In the genomic region with DNA sequence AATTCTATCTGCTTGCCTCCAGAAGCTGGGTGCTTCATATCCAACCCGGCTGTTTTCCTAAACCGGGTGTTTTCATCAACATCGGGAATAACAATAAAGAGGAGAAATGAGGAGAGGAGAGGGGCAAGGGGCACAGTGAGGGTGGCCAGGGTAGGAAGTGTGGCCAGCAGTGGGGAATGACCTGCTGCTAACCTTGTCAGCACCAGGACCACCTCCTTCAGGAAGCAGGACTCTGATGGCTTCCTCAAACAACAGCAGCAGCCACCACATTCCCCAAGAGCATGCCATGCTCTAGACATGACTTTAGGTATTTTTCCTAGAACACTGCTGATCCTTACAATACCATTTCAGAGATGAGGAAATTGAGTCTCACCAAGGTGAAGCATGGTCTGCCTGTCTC, we compare ENCODE assay signal across 1 cellular context.
TF ChIP-seq lines count a peak whose summit lies in the region.

No MANE protein-coding gene starts in this region.

TF ChIP-seq in WTC11, 78 proteins besides CTCF, POLR2A, EP300 and RAD21 (continued from another document):
- TF ChIP-seq, protein P1, sequence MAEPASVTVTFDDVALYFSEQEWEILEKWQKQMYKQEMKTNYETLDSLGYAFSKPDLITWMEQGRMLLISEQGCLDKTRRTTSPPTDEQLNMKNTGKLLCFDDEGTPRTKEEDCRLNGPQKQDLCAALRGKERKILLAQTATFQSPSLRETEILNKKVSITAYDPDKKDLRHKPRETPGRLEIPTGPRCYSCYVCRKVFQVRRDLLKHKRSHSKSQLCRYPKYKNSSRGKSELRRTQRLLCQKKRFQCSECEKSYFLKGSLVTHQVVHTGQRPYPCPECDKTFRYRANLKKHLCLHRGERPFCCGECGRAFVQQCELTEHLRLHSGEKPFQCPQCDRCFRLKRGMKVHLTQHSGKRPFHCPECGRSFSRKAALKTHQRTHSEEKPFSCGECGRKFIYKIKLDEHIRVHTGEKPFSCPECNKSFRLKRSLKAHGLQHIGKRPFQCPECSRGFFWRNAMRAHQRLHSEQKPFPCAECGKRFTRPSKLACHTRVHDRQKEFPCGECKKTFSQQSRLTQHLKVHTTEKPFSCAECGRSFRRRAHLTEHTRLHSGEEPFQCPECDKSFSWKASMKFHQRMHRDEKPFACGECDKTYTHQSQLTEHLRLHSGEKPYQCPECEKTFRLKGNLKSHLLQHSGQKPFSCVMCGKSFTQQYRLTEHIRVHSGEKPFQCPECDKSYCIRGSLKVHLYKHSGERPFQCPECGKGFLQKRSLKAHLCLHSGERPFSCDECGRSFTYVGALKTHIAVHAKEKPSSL (CRISPR knock-in tag; conservative IDR thresholded peaks at IDR 0.05), result no peak
- no peak for TF ChIP-seq SMAD3 (CRISPR knock-in tag; IDR thresholded peaks at IDR 0.05; ENCODE audit: borderline replicate concordance)
- TF ChIP-seq, protein P2, sequence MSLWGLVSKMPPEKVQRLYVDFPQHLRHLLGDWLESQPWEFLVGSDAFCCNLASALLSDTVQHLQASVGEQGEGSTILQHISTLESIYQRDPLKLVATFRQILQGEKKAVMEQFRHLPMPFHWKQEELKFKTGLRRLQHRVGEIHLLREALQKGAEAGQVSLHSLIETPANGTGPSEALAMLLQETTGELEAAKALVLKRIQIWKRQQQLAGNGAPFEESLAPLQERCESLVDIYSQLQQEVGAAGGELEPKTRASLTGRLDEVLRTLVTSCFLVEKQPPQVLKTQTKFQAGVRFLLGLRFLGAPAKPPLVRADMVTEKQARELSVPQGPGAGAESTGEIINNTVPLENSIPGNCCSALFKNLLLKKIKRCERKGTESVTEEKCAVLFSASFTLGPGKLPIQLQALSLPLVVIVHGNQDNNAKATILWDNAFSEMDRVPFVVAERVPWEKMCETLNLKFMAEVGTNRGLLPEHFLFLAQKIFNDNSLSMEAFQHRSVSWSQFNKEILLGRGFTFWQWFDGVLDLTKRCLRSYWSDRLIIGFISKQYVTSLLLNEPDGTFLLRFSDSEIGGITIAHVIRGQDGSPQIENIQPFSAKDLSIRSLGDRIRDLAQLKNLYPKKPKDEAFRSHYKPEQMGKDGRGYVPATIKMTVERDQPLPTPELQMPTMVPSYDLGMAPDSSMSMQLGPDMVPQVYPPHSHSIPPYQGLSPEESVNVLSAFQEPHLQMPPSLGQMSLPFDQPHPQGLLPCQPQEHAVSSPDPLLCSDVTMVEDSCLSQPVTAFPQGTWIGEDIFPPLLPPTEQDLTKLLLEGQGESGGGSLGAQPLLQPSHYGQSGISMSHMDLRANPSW (CRISPR knock-in tag; conservative IDR thresholded peaks at IDR 0.05; ENCODE audit: low read depth), result no peak
- TF ChIP-seq, protein P3, sequence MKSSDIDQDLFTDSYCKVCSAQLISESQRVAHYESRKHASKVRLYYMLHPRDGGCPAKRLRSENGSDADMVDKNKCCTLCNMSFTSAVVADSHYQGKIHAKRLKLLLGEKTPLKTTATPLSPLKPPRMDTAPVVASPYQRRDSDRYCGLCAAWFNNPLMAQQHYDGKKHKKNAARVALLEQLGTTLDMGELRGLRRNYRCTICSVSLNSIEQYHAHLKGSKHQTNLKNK (CRISPR knock-in tag; IDR thresholded peaks at IDR 0.05), result no peak
- TF ChIP-seq ZNF423 (CRISPR knock-in tag; IDR thresholded peaks at IDR 0.05), result no peak
- TF ChIP-seq, protein P4, sequence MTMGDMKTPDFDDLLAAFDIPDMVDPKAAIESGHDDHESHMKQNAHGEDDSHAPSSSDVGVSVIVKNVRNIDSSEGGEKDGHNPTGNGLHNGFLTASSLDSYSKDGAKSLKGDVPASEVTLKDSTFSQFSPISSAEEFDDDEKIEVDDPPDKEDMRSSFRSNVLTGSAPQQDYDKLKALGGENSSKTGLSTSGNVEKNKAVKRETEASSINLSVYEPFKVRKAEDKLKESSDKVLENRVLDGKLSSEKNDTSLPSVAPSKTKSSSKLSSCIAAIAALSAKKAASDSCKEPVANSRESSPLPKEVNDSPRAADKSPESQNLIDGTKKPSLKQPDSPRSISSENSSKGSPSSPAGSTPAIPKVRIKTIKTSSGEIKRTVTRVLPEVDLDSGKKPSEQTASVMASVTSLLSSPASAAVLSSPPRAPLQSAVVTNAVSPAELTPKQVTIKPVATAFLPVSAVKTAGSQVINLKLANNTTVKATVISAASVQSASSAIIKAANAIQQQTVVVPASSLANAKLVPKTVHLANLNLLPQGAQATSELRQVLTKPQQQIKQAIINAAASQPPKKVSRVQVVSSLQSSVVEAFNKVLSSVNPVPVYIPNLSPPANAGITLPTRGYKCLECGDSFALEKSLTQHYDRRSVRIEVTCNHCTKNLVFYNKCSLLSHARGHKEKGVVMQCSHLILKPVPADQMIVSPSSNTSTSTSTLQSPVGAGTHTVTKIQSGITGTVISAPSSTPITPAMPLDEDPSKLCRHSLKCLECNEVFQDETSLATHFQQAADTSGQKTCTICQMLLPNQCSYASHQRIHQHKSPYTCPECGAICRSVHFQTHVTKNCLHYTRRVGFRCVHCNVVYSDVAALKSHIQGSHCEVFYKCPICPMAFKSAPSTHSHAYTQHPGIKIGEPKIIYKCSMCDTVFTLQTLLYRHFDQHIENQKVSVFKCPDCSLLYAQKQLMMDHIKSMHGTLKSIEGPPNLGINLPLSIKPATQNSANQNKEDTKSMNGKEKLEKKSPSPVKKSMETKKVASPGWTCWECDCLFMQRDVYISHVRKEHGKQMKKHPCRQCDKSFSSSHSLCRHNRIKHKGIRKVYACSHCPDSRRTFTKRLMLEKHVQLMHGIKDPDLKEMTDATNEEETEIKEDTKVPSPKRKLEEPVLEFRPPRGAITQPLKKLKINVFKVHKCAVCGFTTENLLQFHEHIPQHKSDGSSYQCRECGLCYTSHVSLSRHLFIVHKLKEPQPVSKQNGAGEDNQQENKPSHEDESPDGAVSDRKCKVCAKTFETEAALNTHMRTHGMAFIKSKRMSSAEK (CRISPR knock-in tag; IDR thresholded peaks at IDR 0.05; ENCODE audit: borderline replicate concordance), result no peak
- TF ChIP-seq, protein P5, sequence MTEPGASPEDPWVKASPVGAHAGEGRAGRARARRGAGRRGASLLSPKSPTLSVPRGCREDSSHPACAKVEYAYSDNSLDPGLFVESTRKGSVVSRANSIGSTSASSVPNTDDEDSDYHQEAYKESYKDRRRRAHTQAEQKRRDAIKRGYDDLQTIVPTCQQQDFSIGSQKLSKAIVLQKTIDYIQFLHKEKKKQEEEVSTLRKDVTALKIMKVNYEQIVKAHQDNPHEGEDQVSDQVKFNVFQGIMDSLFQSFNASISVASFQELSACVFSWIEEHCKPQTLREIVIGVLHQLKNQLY (CRISPR knock-in tag; IDR thresholded peaks at IDR 0.05), result no peak
- TF ChIP-seq, protein P6, sequence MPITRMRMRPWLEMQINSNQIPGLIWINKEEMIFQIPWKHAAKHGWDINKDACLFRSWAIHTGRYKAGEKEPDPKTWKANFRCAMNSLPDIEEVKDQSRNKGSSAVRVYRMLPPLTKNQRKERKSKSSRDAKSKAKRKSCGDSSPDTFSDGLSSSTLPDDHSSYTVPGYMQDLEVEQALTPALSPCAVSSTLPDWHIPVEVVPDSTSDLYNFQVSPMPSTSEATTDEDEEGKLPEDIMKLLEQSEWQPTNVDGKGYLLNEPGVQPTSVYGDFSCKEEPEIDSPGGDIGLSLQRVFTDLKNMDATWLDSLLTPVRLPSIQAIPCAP (CRISPR knock-in tag; IDR thresholded peaks at IDR 0.05), result no peak
- no peak for TF ChIP-seq TCF7 (CRISPR knock-in tag; IDR thresholded peaks at IDR 0.05; ENCODE audit: low read depth)
- TF ChIP-seq, protein P7, sequence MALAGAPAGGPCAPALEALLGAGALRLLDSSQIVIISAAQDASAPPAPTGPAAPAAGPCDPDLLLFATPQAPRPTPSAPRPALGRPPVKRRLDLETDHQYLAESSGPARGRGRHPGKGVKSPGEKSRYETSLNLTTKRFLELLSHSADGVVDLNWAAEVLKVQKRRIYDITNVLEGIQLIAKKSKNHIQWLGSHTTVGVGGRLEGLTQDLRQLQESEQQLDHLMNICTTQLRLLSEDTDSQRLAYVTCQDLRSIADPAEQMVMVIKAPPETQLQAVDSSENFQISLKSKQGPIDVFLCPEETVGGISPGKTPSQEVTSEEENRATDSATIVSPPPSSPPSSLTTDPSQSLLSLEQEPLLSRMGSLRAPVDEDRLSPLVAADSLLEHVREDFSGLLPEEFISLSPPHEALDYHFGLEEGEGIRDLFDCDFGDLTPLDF (CRISPR knock-in tag; IDR thresholded peaks at IDR 0.05), result no peak
- no peak for TF ChIP-seq MXD4 (CRISPR knock-in tag; IDR thresholded peaks at IDR 0.05; ENCODE audit: borderline replicate concordance)
- no peak for TF ChIP-seq IRF2 (CRISPR knock-in tag; IDR thresholded peaks at IDR 0.05; ENCODE audit: borderline replicate concordance, low read depth)
- no peak for TF ChIP-seq KAT7 (CRISPR knock-in tag; IDR thresholded peaks at IDR 0.05; ENCODE audit: borderline replicate concordance)
- TF ChIP-seq JUN (CRISPR knock-in tag; IDR thresholded peaks at IDR 0.05), result no peak
- no peak for TF ChIP-seq TEAD1 (CRISPR knock-in tag; IDR thresholded peaks at IDR 0.05)
